In genomic region chr5:112724901-112725300, GRCh38 we compare ENCODE assay signal across 9 cellular contexts.
"Had no signal": no experiment of that assay in that cellular context is flagged by ENCODE, and none has a peak within 500 bp of the region (broad histone marks: within the 10 kb centered on the region; RNA-seq: fewer than 3 reads in every experiment).

No MANE protein-coding gene starts in this region.

- H3K4me1 ChIP-seq: HAP-1 had no signal

- ATAC-seq: HCT116, K562 had no signal

- H3K9ac ChIP-seq: GM23248 had no signal

- DNase-seq: GM23248, GOT3, H7, IMR-90, KG1 had no signal

- H2AFZ ChIP-seq: GM23248 had no signal

- H3K9me3 ChIP-seq: HAP-1 had no signal

- FAIRE-seq: HTR-8/SVneo, K562 had no signal

- H3K27ac ChIP-seq: GM23248 had no signal

- H3K36me3 ChIP-seq: HAP-1 had no signal

- H3K4me3 ChIP-seq: GM23248, HAP-1, K562 had no signal
